ENCODE assay signal across 8 cellular contexts in genomic region chr14:100653409-100653808, GRCh38.
DNase-seq lines count a peak whose midpoint lies in the region; ATAC-seq and TF ChIP-seq lines count a peak whose summit lies in the region.

No MANE protein-coding gene starts in this region.

- intact Hi-C loops in left ventricle myocardium superior (cut with micrococcal nuclease), result no loop called here

- DNase-seq in activated naive CD4-positive, alpha-beta T cell treated with Interleukin-2 at 50 U/mL for 16 hours, result peak; percentile 35
- no peak for DNase-seq in activated naive CD4-positive, alpha-beta T cell (lab: John Stamatoyannopoulos, UW)
- DNase-seq in activated CD4-positive, alpha-beta T cell treated with anti-CD3 and anti-CD28 coated beads, Interleukin-2, amount 50 U/mL, for 48 hours, result peak; percentile 34 to 47
- DNase-seq in left ventricle myocardium superior (peak; percentile 23), tibial nerve (ENCODE audit: low spot score in 2 of 2) (no peak)

- TF ChIP-seq POLR2A in tibial nerve (IDR thresholded peaks at IDR 0.05), result no peak

- WGBS in tibial nerve, 2 donors, result 61 to 70% methylated on average over 14 to 15 of the region's 15 CpGs

- H3K27ac ChIP-seq in tibial nerve, result no peak overlapping the region

- H3K4me3 ChIP-seq in tibial nerve, result no peak overlapping the region

- TF ChIP-seq CTCF in tibial nerve (IDR thresholded peaks at IDR 0.05), result peak in 3 of 5 experiments; percentile 17 to 33 (median 22)

- no peak for TF ChIP-seq EP300 in tibial nerve (IDR thresholded peaks at IDR 0.05)

- ATAC-seq in left ventricle myocardium superior, result no peak
- ATAC-seq in HG03457 (IDR thresholded peaks at IDR 0.05; ENCODE audit: unreplicated experiment), result no peak
- no peak for ATAC-seq in HG03045 (IDR thresholded peaks at IDR 0.05; ENCODE audit: unreplicated experiment)
- ATAC-seq in GM19328 (IDR thresholded peaks at IDR 0.05; ENCODE audit: unreplicated experiment), result no peak

- no peaks in the 10 kb centered on the region for H3K9me3 ChIP-seq in tibial nerve

- H3K27me3 ChIP-seq in tibial nerve, result peaks cover 0 to 31% of the 10 kb centered on the region in 2 donors

- no peaks in the 10 kb centered on the region for H3K36me3 ChIP-seq in tibial nerve

- H3K4me1 ChIP-seq in tibial nerve, result peaks cover 0 to 6% (median 0%) of the 10 kb centered on the region in 4 donors

Comparison
In these comparisons a context has a peak if more than half of its experiments do, and no peak if none do; other contexts are left out.
1. DNase-seq: peak in activated naive CD4-positive, alpha-beta T cell treated with Interleukin-2 at 50 U/mL for 16 hours (single experiment), activated CD4-positive, alpha-beta T cell treated with anti-CD3 and anti-CD28 coated beads, Interleukin-2, amount 50 U/mL, for 48 hours (2 of 2) and left ventricle myocardium superior (single experiment); none in activated naive CD4-positive, alpha-beta T cell (0 of 4) and tibial nerve (0 of 2).